ENCODE assay signal across 10 cellular contexts in genomic region chr20:35490736-35491181, GRCh38. TPM values are rescaled to one million over a fixed set of nuclear protein-coding genes. Genes with fewer than 3 reads are reported as not detected.
A peak's percentile ranks its signal among the peaks of the same experiment; 100 is the strongest.
DNase-seq lines count a peak whose midpoint lies in the region; ATAC-seq and TF ChIP-seq lines count a peak whose summit lies in the region.
"Had no signal": no experiment of that assay in that cellular context is flagged by ENCODE, and none has a peak within 500 bp of the region (broad histone marks: within the 10 kb centered on the region; RNA-seq: fewer than 3 reads in every experiment).

No MANE protein-coding gene starts in this region.

- DNase-seq in activated CD4-positive, alpha-beta T cell treated with anti-CD3 and anti-CD28 coated beads for 48 hours = peak; percentile 64
- DNase-seq in esophagus muscularis mucosa (ENCODE audit: extremely low spot score) = no peak
- peak; percentile 20 to 36 (median 33) for DNase-seq in stimulated activated CD4-positive, alpha-beta T cell treated with anti-CD3 and anti-CD28 coated beads, TNF-alpha, amount 100 ng/mL, for 48 hours (ENCODE audit: low read depth in 3 of 3)
- DNase-seq in T1000 (lab: John Stamatoyannopoulos, UW) = no peak
- no peak for DNase-seq in Calu3
- no peak for DNase-seq in NCI-H2196 treated with DMSO at 0.1 percent for 48 hours (lab: John Stamatoyannopoulos, UW; ENCODE audit: unreplicated experiment)

- no peak for TF ChIP-seq EP300 in esophagus muscularis mucosa (IDR thresholded peaks at IDR 0.05)

- no peaks in the 10 kb centered on the region for H3K27me3 ChIP-seq in esophagus muscularis mucosa

- CTCF ChIA-PET in Calu3 (lab: Charles Lee) = interaction anchor here (1.0 to 1.5 kb wide), 2 partner anchors 10 to 11 kb away, joined by 3 to 4 read pairs; no protein-coding TSS in a partner anchor

- no peak overlapping the region for H3K4me3 Mint-ChIP-seq in Calu3 (ENCODE audit: low read depth, unreplicated experiment)

- 84% methylated on average over 6 of the region's 6 CpGs for WGBS in esophagus muscularis mucosa

- no peak overlapping the region for H3K27ac Mint-ChIP-seq in Calu3 (ENCODE audit: unreplicated experiment)

- TF ChIP-seq CTCF in esophagus muscularis mucosa (IDR thresholded peaks at IDR 0.05) (no peak), Calu3 (IDR thresholded peaks at IDR 0.05; ENCODE audit: unreplicated experiment) (no peak)

- BruUV-seq in Calu3 (replicated peaks; lab: Mats Ljungman, UMichigan) = no TSS peak

- no peaks in the 10 kb centered on the region for H3K9me3 Mint-ChIP-seq in Calu3 (ENCODE audit: low read depth, unreplicated experiment)

- no peaks in the 10 kb centered on the region for H3K4me1 Mint-ChIP-seq in Calu3 (ENCODE audit: low read depth, unreplicated experiment)

- H3K27ac ChIP-seq in esophagus muscularis mucosa (replicated peaks in 1 of 4) = no peak overlapping the region

- H3K27me3 Mint-ChIP-seq in Calu3 (ENCODE audit: unreplicated experiment) = no peaks in the 10 kb centered on the region

- H3K4me3 ChIP-seq in esophagus muscularis mucosa = peak overlapping the region in 3 of 4 donors; percentile 36 to 49 (median 37)

- H3K36me3 ChIP-seq in esophagus muscularis mucosa = peaks cover 23 to 95% (median 75%) of the 10 kb centered on the region in 4 donors

- TF ChIP-seq POLR2A in esophagus muscularis mucosa (IDR thresholded peaks at IDR 0.05; ENCODE audit: low read depth) = no peak

- H3K9me3 ChIP-seq in esophagus muscularis mucosa = no peaks in the 10 kb centered on the region

- ATAC-seq in GM19351 (IDR thresholded peaks at IDR 0.05; ENCODE audit: unreplicated experiment) = peak; percentile 99
- peak; percentile 88 for ATAC-seq in HG03378 (IDR thresholded peaks at IDR 0.05; ENCODE audit: unreplicated experiment)

- H3K36me3 Mint-ChIP-seq in Calu3 (ENCODE audit: insufficient read depth, unreplicated experiment) = peaks cover 30% of the 10 kb centered on the region

- intact Hi-C loops in esophagus muscularis mucosa (cut with DNase I) (no loop called here), Calu3 (cut with micrococcal nuclease; ENCODE audit: unreplicated experiment) (no loop called here)

- H3K4me1 ChIP-seq in esophagus muscularis mucosa = no peaks in the 10 kb centered on the region

RNA-seq across cellular contexts. Expression of gene CEP250, which starts 35.4 kb away (rescaled TPM):
- 10 to 100 TPM; 17.7 to 35.8 (median 23.7) TPM for total RNA-seq in esophagus muscularis mucosa
- total RNA-seq in Calu3 (2022) = 49.0 and 61.0 TPM in 2 replicates

RNA-seq across cellular contexts. Expression of gene C20orf173, which starts 38.7 kb away (rescaled TPM):
- total RNA-seq in esophagus muscularis mucosa (not detected), Calu3 (2022) (not detected in 2 replicates)
- total RNA-seq: activated CD8-positive, alpha-beta memory T cell treated with anti-CD3 and anti-CD28 coated beads for 36 hours; pulmonary artery endothelial cell had no signal

RNA-seq across cellular contexts. Expression of gene ERGIC3, which starts 51.1 kb away (rescaled TPM):
- total RNA-seq in esophagus muscularis mucosa (100 to 1,000 TPM; 125 to 184 (median 133) TPM), Calu3 (2022) (392 and 411 TPM in 2 replicates)

RNA-seq across cellular contexts. Expression of gene GDF5, which starts 52.7 kb away (rescaled TPM):
- total RNA-seq in esophagus muscularis mucosa (under 1 TPM; 0.39 to 0.83 (median 0.44) TPM), Calu3 (2022) (not detected in 2 replicates)
- total RNA-seq: activated CD8-positive, alpha-beta memory T cell treated with anti-CD3 and anti-CD28 coated beads for 36 hours had no signal

Comparison
In these comparisons a context has a peak if more than half of its experiments do, and no peak if none do; other contexts are left out.
1. DNase-seq: peak in activated CD4-positive, alpha-beta T cell treated with anti-CD3 and anti-CD28 coated beads for 48 hours (single experiment) and stimulated activated CD4-positive, alpha-beta T cell treated with anti-CD3 and anti-CD28 coated beads, TNF-alpha, amount 100 ng/mL, for 48 hours (3 of 3); none in esophagus muscularis mucosa (single experiment), T1000 (single experiment), Calu3 (single experiment) and NCI-H2196 treated with DMSO at 0.1 percent for 48 hours (single experiment).